In genomic region chr2:226483745-226484619, GRCh38 we compare ENCODE assay signal across 1 cellular context.
TF ChIP-seq lines count a peak whose summit lies in the region.

No MANE protein-coding gene starts in this region.

TF ChIP-seq in H1, 55 proteins besides CTCF, POLR2A, EP300 and RAD21 (continued from another document):
- no peak for TF ChIP-seq ATF2 (IDR thresholded peaks at IDR 0.05; ENCODE audit: low read length)
- TF ChIP-seq TEAD4 (IDR thresholded peaks at IDR 0.05; ENCODE audit: low read depth, low read length) = peak; percentile 99
- no peak for TF ChIP-seq TBP (IDR thresholded peaks at IDR 0.05; ENCODE audit: low read depth, low read length)
- TF ChIP-seq EZH2 (IDR thresholded peaks at IDR 0.05; ENCODE audit: low read depth, low read length, severe bottlenecking) = no peak
- no peak for TF ChIP-seq SIRT6 (IDR thresholded peaks at IDR 0.05; ENCODE audit: low read length)
- no peak for TF ChIP-seq CHD1 (IDR thresholded peaks at IDR 0.05; ENCODE audit: low read depth, low read length)
- TF ChIP-seq SP1 (IDR thresholded peaks at IDR 0.05; ENCODE audit: low read depth, low read length) = peak; percentile 88
- peak; percentile 60 for TF ChIP-seq CHD7 (IDR thresholded peaks at IDR 0.05; ENCODE audit: insufficient replicate concordance, low read length)
